16 cellular contexts compared by ENCODE assay signal in genomic region chr4:72969957-72970356, GRCh38.
DNase-seq lines count a peak whose midpoint lies in the region; ATAC-seq and TF ChIP-seq lines count a peak whose summit lies in the region.
"Had no signal": no experiment of that assay in that cellular context is flagged by ENCODE, and none has a peak within 500 bp of the region (broad histone marks: within the 10 kb centered on the region; RNA-seq: fewer than 3 reads in every experiment).

No MANE protein-coding gene starts in this region.

- no peak overlapping the region for H3K18ac ChIP-seq in mesenchymal stem cell (ENCODE audit: low read depth in 1 of 2, low read length in 2 of 2)

- H3K79me1 ChIP-seq in mesenchymal stem cell (replicated peaks; ENCODE audit: low read length, poor library complexity, severe bottlenecking), result no peaks in the 10 kb centered on the region

- ATAC-seq in thoracic aorta (ENCODE audit: insufficient number of reproducible peaks, low FRiP score, low read depth), result peak; percentile 85
- ATAC-seq: K562, psoas muscle had no signal

- H4K8ac ChIP-seq in mesenchymal stem cell (ENCODE audit: low read length), result no peak overlapping the region

- H3K27ac ChIP-seq in SJSA1, result peak overlapping the region; percentile 81; the same call in 1 of the 2 replicates
- H3K27ac ChIP-seq in fibroblast of lung (ENCODE audit: insufficient read depth, low read length), result no peak overlapping the region
- H3K27ac ChIP-seq in mesenchymal stem cell (ENCODE audit: low read length, poor library complexity, severe bottlenecking), result no peak overlapping the region
- H3K27ac ChIP-seq in thoracic aorta, result peak overlapping the region; percentile 75 to 80
- H3K27ac ChIP-seq: brain microvascular endothelial cell, psoas muscle, RWPE1 had no signal

- H3K4ac ChIP-seq in mesenchymal stem cell (ENCODE audit: low read depth in 1 of 2, low read length in 2 of 2), result no peak overlapping the region

- H3K36me3 ChIP-seq in SJSA1, result no peaks in the 10 kb centered on the region
- H3K36me3 ChIP-seq in fibroblast of lung (ENCODE audit: control insufficient read depth, insufficient read depth, low read length), result no peaks in the 10 kb centered on the region
- H3K36me3 ChIP-seq in mesenchymal stem cell (ENCODE audit: control insufficient read depth in 1 of 2, insufficient read depth in 2 of 2, low read depth in 1 of 2, low read length in 2 of 2), result no peaks in the 10 kb centered on the region
- H3K36me3 ChIP-seq in thoracic aorta, result no peaks in the 10 kb centered on the region
- H3K36me3 ChIP-seq: brain microvascular endothelial cell had no signal

- no peak overlapping the region for H3K9ac ChIP-seq in fibroblast of lung (ENCODE audit: insufficient read depth, low read length)
- H3K9ac ChIP-seq in mesenchymal stem cell (ENCODE audit: low read length), result no peak overlapping the region

- H2BK12ac ChIP-seq in mesenchymal stem cell (ENCODE audit: low read length in 2 of 2), result no peak overlapping the region

- H3K4me1 ChIP-seq in SJSA1 (replicated peaks), result peaks cover 43% of the 10 kb centered on the region
- H3K4me1 ChIP-seq in fibroblast of lung (ENCODE audit: control insufficient read depth, extremely low read depth, insufficient read depth, low read length), result peaks cover 7% of the 10 kb centered on the region
- H3K4me1 ChIP-seq in mesenchymal stem cell (ENCODE audit: control insufficient read depth, insufficient read depth, low read depth, low read length), result peaks cover 1% of the 10 kb centered on the region
- H3K4me1 ChIP-seq in thoracic aorta (ENCODE audit: control insufficient read depth in 1 of 2, low read depth in 2 of 2), result peaks cover 21 to 47% of the 10 kb centered on the region in 2 donors
- H3K4me1 ChIP-seq: psoas muscle had no signal

- H3K4me3 ChIP-seq in SJSA1 (no peak overlapping the region), fibroblast of lung (replicated peaks in 1 of 4; ENCODE audit: control extremely low read depth in 1 of 4, insufficient read depth in 1 of 4, low read depth in 3 of 4, low read length in 4 of 4) (no peak overlapping the region), mesenchymal stem cell (ENCODE audit: insufficient read depth in 1 of 2, low read depth in 1 of 2, low read length in 2 of 2) (no peak overlapping the region), thoracic aorta (peak overlapping the region; percentile 3)
- H3K4me3 ChIP-seq: K562, psoas muscle had no signal

- no peak overlapping the region for H3K14ac ChIP-seq in mesenchymal stem cell (ENCODE audit: low read length in 2 of 2)

- no peak overlapping the region for H4K91ac ChIP-seq in mesenchymal stem cell (ENCODE audit: low read length)

- H2AFZ ChIP-seq in fibroblast of lung (ENCODE audit: low read length) (peak overlapping the region; percentile 49), mesenchymal stem cell (ENCODE audit: low read depth, low read length) (no peak overlapping the region)

- no peak overlapping the region for H2BK15ac ChIP-seq in mesenchymal stem cell (ENCODE audit: low read depth, poor library complexity, severe bottlenecking)

- no peaks in the 10 kb centered on the region for H4K20me1 ChIP-seq in fibroblast of lung (ENCODE audit: control insufficient read depth, extremely low read depth, insufficient read depth, low read length)

- WGBS in mesenchymal stem cell, result 88% methylated on average over 1 of the region's 1 CpG

- TF ChIP-seq CTCF in fibroblast of lung (conservative IDR thresholded peaks at IDR 0.05 in 1 of 2, IDR thresholded peaks at IDR 0.05 in 1 of 2; ENCODE audit: low read depth in 1 of 2, low read length in 2 of 2) (no peak), thoracic aorta (IDR thresholded peaks at IDR 0.05) (no peak)

- no peak overlapping the region for H2BK5ac ChIP-seq in mesenchymal stem cell (ENCODE audit: low read depth, low read length, poor library complexity, severe bottlenecking)

- H3K23ac ChIP-seq in mesenchymal stem cell (ENCODE audit: low read length in 2 of 2), result no peak overlapping the region

- no peaks in the 10 kb centered on the region for H3K79me2 ChIP-seq in fibroblast of lung (ENCODE audit: control insufficient read depth, insufficient read depth, low read length)

- H3K9me3 ChIP-seq in SJSA1 (replicated peaks), result peaks cover 4% of the 10 kb centered on the region; the same call in 1 of the 2 replicates
- no peaks in the 10 kb centered on the region for H3K9me3 ChIP-seq in fibroblast of lung (ENCODE audit: control insufficient read depth, insufficient read depth, low read depth, low read length)
- no peaks in the 10 kb centered on the region for H3K9me3 ChIP-seq in mesenchymal stem cell (ENCODE audit: control insufficient read depth, low read length)
- no peaks in the 10 kb centered on the region for H3K9me3 ChIP-seq in thoracic aorta
- H3K9me3 ChIP-seq: psoas muscle had no signal

- no peak overlapping the region for H2AK5ac ChIP-seq in mesenchymal stem cell (ENCODE audit: low read length, severe bottlenecking)

- DNase-seq in SJSA1 (ENCODE audit: low read depth in 1 of 2, low spot score in 2 of 2) (peak in 1 of 2 experiments; percentile 35), fibroblast of lung (ENCODE audit: low read depth in 2 of 2) (peak; percentile 11 to 58), mesenchymal stem cell (peak; percentile 16), thoracic aorta (ENCODE audit: low spot score) (peak; percentile 5), NCI-H82 (lab: John Stamatoyannopoulos, UW) (no peak), SKM-1 (lab: John Stamatoyannopoulos, UW; ENCODE audit: unreplicated experiment) (no peak), GOT3 (lab: John Stamatoyannopoulos, UW) (no peak)
- DNase-seq: activated effector memory CD4-positive, alpha-beta T cell treated with Interleukin-2 at 50 U/mL for 16 hours; brain microvascular endothelial cell; CD4-positive, CD25-positive, alpha-beta regulatory T cell; EL; NCI-H1694 treated with DMSO at 0.1 percent for 48 hours; NCI-H526 treated with DMSO at 0.1 percent for 48 hours; psoas muscle had no signal

- H3K27me3 ChIP-seq in SJSA1 (replicated peaks) (no peaks in the 10 kb centered on the region), fibroblast of lung (ENCODE audit: control insufficient read depth, insufficient read depth, low read length) (no peaks in the 10 kb centered on the region), mesenchymal stem cell (ENCODE audit: control insufficient read depth in 1 of 2, insufficient read depth in 1 of 2, low read length in 2 of 2) (no peaks in the 10 kb centered on the region), thoracic aorta (replicated peaks; ENCODE audit: insufficient read depth) (no peaks in the 10 kb centered on the region)
- H3K27me3 ChIP-seq: brain microvascular endothelial cell had no signal

- H3K4me2 ChIP-seq in fibroblast of lung (ENCODE audit: extremely low read depth, insufficient read depth, low read length) (no peak overlapping the region), mesenchymal stem cell (ENCODE audit: low read length, poor library complexity, severe bottlenecking) (no peak overlapping the region)

- no peak overlapping the region for H2BK120ac ChIP-seq in mesenchymal stem cell (ENCODE audit: low read depth, low read length)

Comparison
In these comparisons a context has a peak if more than half of its experiments do, and no peak if none do; other contexts are left out.
1. DNase-seq: peak in fibroblast of lung (2 of 2), mesenchymal stem cell (single experiment) and thoracic aorta (single experiment); none in NCI-H82 (single experiment), SKM-1 (single experiment) and GOT3 (single experiment).
2. H3K27ac ChIP-seq: peak in SJSA1 (single experiment) and thoracic aorta (2 of 2); none in fibroblast of lung (single experiment) and mesenchymal stem cell (single experiment).